Comparison of ENCODE assay signal across 8 cellular contexts in genomic region chr20:46128310-46129151, GRCh38. TPM values are rescaled to one million over a fixed set of nuclear protein-coding genes. Genes with fewer than 3 reads are reported as not detected.
A peak's percentile ranks its signal among the peaks of the same experiment; 100 is the strongest.
DNase-seq lines count a peak whose midpoint lies in the region; ATAC-seq and TF ChIP-seq lines count a peak whose summit lies in the region.

No MANE protein-coding gene starts in this region.

- H3K4me2 ChIP-seq in MM.1S (ENCODE audit: low read depth, low read length), result no peak overlapping the region

- no peaks in the 10 kb centered on the region for H3K9me2 ChIP-seq in MM.1S (replicated peaks; ENCODE audit: insufficient read depth, low read length)

- in situ Hi-C loops in G401 (cut with HindIII; ENCODE audit: low sequenced_read_pairs), result no loop called here

- peaks cover 15% of the 10 kb centered on the region for H3K27me3 Mint-ChIP-seq in T-helper 2 cell treated with Interferon-gamma antibody and Interleukin-4, amounts not matched to agents 5 μg/mL and 100 μg/mL, for 36 hours (ENCODE audit: low read depth)

- H3K79me2 ChIP-seq in MM.1S (ENCODE audit: low read length), result no peaks in the 10 kb centered on the region

- H3K9me3 Mint-ChIP-seq in T-helper 2 cell treated with Interferon-gamma antibody and Interleukin-4, amounts not matched to agents 5 μg/mL and 100 μg/mL, for 36 hours, result no peaks in the 10 kb centered on the region

- no peaks in the 10 kb centered on the region for H4K20me1 ChIP-seq in MM.1S (ENCODE audit: insufficient read depth, low read length)

- no peak overlapping the region for H3K27ac ChIP-seq in MM.1S (ENCODE audit: low read length)

- peak; percentile 60 for DNase-seq in G401 (ENCODE audit: low spot score)
- DNase-seq in MM.1S, result no peak
- peak; percentile 50 for DNase-seq in cerebellar cortex (ENCODE audit: low spot score)
- peak; percentile 9 for DNase-seq in myocyte (ENCODE audit: low read depth)
- DNase-seq in T-helper 2 cell treated with Interferon-gamma antibody and Interleukin-4, amounts not matched to agents 5 μg/mL and 100 μg/mL, for 36 hours (ENCODE audit: low spot score), result no peak

- no peak overlapping the region for H3K4me3 ChIP-seq in MM.1S (ENCODE audit: low read length)

- ATAC-seq in GM19023 (IDR thresholded peaks at IDR 0.05; ENCODE audit: unreplicated experiment), result no peak
- ATAC-seq in HG03108 (IDR thresholded peaks at IDR 0.05; ENCODE audit: unreplicated experiment), result no peak
- no peak for ATAC-seq in GM21367 (IDR thresholded peaks at IDR 0.05; ENCODE audit: unreplicated experiment)

- no peak overlapping the region for H2AFZ ChIP-seq in MM.1S (ENCODE audit: low read length)

- H3K36me3 ChIP-seq in MM.1S (replicated peaks; ENCODE audit: insufficient read depth, low read length), result no peaks in the 10 kb centered on the region

- peak; percentile 48 for TF ChIP-seq CTCF in MM.1S (IDR thresholded peaks at IDR 0.05; ENCODE audit: low read length)

- no peaks in the 10 kb centered on the region for H3K4me1 ChIP-seq in MM.1S (ENCODE audit: low read length)

- H3K4me3 Mint-ChIP-seq in T-helper 2 cell treated with Interferon-gamma antibody and Interleukin-4, amounts not matched to agents 5 μg/mL and 100 μg/mL, for 36 hours, result no peak overlapping the region

- no peaks in the 10 kb centered on the region for H3K36me3 Mint-ChIP-seq in T-helper 2 cell treated with Interferon-gamma antibody and Interleukin-4, amounts not matched to agents 5 μg/mL and 100 μg/mL, for 36 hours (ENCODE audit: low read depth)

- H3K27me3 ChIP-seq in MM.1S (replicated peaks; ENCODE audit: insufficient read depth, low read length), result peaks cover 32% of the 10 kb centered on the region

- peaks cover 2% of the 10 kb centered on the region for H3K4me1 Mint-ChIP-seq in T-helper 2 cell treated with Interferon-gamma antibody and Interleukin-4, amounts not matched to agents 5 μg/mL and 100 μg/mL, for 36 hours (ENCODE audit: low read depth)

- no peak overlapping the region for H3K9ac ChIP-seq in MM.1S (ENCODE audit: low read length)

- H3F3A ChIP-seq in MM.1S (ENCODE audit: insufficient read depth, low read length), result no peaks in the 10 kb centered on the region

- H3K27ac Mint-ChIP-seq in T-helper 2 cell treated with Interferon-gamma antibody and Interleukin-4, amounts not matched to agents 5 μg/mL and 100 μg/mL, for 36 hours, result no peak overlapping the region

- H3K9me3 ChIP-seq in MM.1S (replicated peaks; ENCODE audit: insufficient read depth, low read length), result no peaks in the 10 kb centered on the region

RNA-seq across cellular contexts. Expression of gene CD40, which starts 10.4 kb away (rescaled TPM):
- total RNA-seq in G401 (2014; rRNA removed; shearing (Covaris generic)), result 0.10 TPM in 1 of 2 replicates, not detected in the other
- total RNA-seq in myocyte, result 0.62 and 0.64 TPM in 2 replicates
- polyA plus RNA-seq in myocyte (2012), result 0.42 TPM

RNA-seq across cellular contexts. Expression of gene NCOA5, which starts 38.8 kb away (rescaled TPM):
- 7.4 and 13.7 TPM in 2 replicates for total RNA-seq in G401 (2014; rRNA removed; shearing (Covaris generic))
- 21.4 and 22.9 TPM in 2 replicates for total RNA-seq in myocyte
- polyA plus RNA-seq in myocyte (2012), result 18.3 TPM

Comparison
In these comparisons a context has a peak if more than half of its experiments do, and no peak if none do; other contexts are left out.
1. DNase-seq: peak in G401 (single experiment), cerebellar cortex (single experiment) and myocyte (single experiment); none in MM.1S (single experiment) and T-helper 2 cell treated with Interferon-gamma antibody and Interleukin-4, amounts not matched to agents 5 μg/mL and 100 μg/mL, for 36 hours (single experiment).